10 cellular contexts compared by ENCODE assay signal in the genomic region with DNA sequence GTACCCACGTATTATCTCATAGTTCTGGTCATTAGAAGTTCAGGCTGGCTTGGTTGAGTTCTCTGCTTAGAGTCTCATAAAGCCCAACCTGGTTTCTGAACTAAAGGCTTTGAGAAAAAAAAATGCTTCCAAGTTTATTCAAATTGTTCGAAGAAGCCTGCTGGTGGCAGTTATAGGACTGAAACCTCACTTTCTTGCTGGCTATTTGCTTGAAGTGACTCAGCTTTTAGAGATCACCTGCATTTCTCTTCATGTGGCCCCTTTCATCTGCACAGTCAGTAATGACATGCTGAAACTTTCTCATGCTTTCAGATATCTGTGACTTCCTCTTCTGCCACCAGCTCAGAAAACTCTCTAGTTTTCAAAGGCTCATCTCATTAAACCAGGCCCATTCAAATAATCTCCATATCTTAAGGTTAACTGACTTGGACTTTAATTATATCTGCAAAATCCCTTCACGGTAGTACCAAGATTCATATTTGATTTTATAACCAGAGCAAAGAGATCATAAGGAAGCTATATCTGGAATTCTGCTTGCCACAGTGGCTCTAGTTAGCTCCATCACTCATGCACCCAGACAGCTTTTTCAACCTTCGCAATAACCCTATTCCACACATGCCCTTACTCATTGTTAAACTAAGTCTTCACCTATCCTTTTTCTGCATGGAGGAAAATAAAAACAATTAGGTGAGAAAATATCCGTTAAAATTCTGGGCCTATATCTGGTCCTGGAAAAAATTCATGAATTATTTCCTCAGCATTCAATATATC.
DNase-seq lines count a peak whose midpoint lies in the region; ATAC-seq and TF ChIP-seq lines count a peak whose summit lies in the region.
"Had no signal": no experiment of that assay in that cellular context is flagged by ENCODE, and none has a peak within 500 bp of the region (broad histone marks: within the 10 kb centered on the region; RNA-seq: fewer than 3 reads in every experiment).

No MANE protein-coding gene starts in this region.

- no peak overlapping the region for H3K27ac ChIP-seq in right atrium auricular region
- no peak overlapping the region for H3K27ac ChIP-seq in heart left ventricle
- H3K27ac ChIP-seq: thoracic aorta had no signal

- H3K9me3 ChIP-seq in right atrium auricular region (no peaks in the 10 kb centered on the region), heart left ventricle (no peaks in the 10 kb centered on the region)
- H3K9me3 ChIP-seq: thoracic aorta had no signal

- peaks cover 13% of the 10 kb centered on the region for H3K36me3 Mint-ChIP-seq in activated T-helper 2 cell treated with anti-CD3 and anti-CD28 coated beads, Interferon-gamma antibody, Interleukin-2, Interleukin-4, amounts not matched to agents 10 μg/mL and 5 μg/mL and 100 μg/mL, durations not matched to agents 14 hours and 24 hours and 36 hours (ENCODE audit: low read depth)

- no peaks in the 10 kb centered on the region for H3K27me3 Mint-ChIP-seq in activated T-helper 2 cell treated with anti-CD3 and anti-CD28 coated beads, Interferon-gamma antibody, Interleukin-2, Interleukin-4, amounts not matched to agents 10 μg/mL and 5 μg/mL and 100 μg/mL, durations not matched to agents 14 hours and 24 hours and 36 hours (ENCODE audit: low read depth)
- H3K27me3 Mint-ChIP-seq: dendritic cell treated with granulocyte-macrophage colony-stimulating factor and Interleukin-4, amounts not matched to agents 40 ng/mL and 50 ng/mL, for 4 days had no signal

- H3K9me3 Mint-ChIP-seq in activated T-helper 2 cell treated with anti-CD3 and anti-CD28 coated beads, Interferon-gamma antibody, Interleukin-2, Interleukin-4, amounts not matched to agents 10 μg/mL and 5 μg/mL and 100 μg/mL, durations not matched to agents 14 hours and 24 hours and 36 hours, result no peaks in the 10 kb centered on the region
- H3K9me3 Mint-ChIP-seq: dendritic cell treated with granulocyte-macrophage colony-stimulating factor and Interleukin-4, amounts not matched to agents 40 ng/mL and 50 ng/mL, for 4 days had no signal

- peak overlapping the region; percentile 38 for H3K27ac Mint-ChIP-seq in activated T-helper 2 cell treated with anti-CD3 and anti-CD28 coated beads, Interferon-gamma antibody, Interleukin-2, Interleukin-4, amounts not matched to agents 10 μg/mL and 5 μg/mL and 100 μg/mL, durations not matched to agents 14 hours and 24 hours and 36 hours
- H3K27ac Mint-ChIP-seq: dendritic cell treated with granulocyte-macrophage colony-stimulating factor and Interleukin-4, amounts not matched to agents 40 ng/mL and 50 ng/mL, for 4 days had no signal

- H3K4me1 ChIP-seq in right atrium auricular region (no peaks in the 10 kb centered on the region), heart left ventricle (peaks cover 0 to 11% (median 0%) of the 10 kb centered on the region in 12 donors)

- H3K4me3 ChIP-seq in right atrium auricular region, result no peak overlapping the region
- no peak overlapping the region for H3K4me3 ChIP-seq in heart left ventricle
- H3K4me3 ChIP-seq: thoracic aorta had no signal

- peak; percentile 89 for ATAC-seq in GM18502 (IDR thresholded peaks at IDR 0.05; ENCODE audit: poor library complexity, unreplicated experiment)
- peak; percentile 94 for ATAC-seq in HG03342 (IDR thresholded peaks at IDR 0.05; ENCODE audit: unreplicated experiment)
- no peak for ATAC-seq in heart left ventricle

- no peak for TF ChIP-seq POLR2A in heart left ventricle (IDR thresholded peaks at IDR 0.05)

- 75 to 77% (median 76%) methylated on average over 5 of the region's 5 CpGs for WGBS in heart left ventricle, 4 donors

- no peak overlapping the region for H3K4me3 Mint-ChIP-seq in activated T-helper 2 cell treated with anti-CD3 and anti-CD28 coated beads, Interferon-gamma antibody, Interleukin-2, Interleukin-4, amounts not matched to agents 10 μg/mL and 5 μg/mL and 100 μg/mL, durations not matched to agents 14 hours and 24 hours and 36 hours (ENCODE audit: low read depth)
- H3K4me3 Mint-ChIP-seq: dendritic cell treated with granulocyte-macrophage colony-stimulating factor and Interleukin-4, amounts not matched to agents 40 ng/mL and 50 ng/mL, for 4 days had no signal

- TF ChIP-seq CTCF in GM20000 (IDR thresholded peaks at IDR 0.05; ENCODE audit: extremely low read depth, missing control alignments) (no peak), right atrium auricular region (IDR thresholded peaks at IDR 0.05) (no peak), heart left ventricle (IDR thresholded peaks at IDR 0.05) (no peak)

- no peaks in the 10 kb centered on the region for H3K36me3 ChIP-seq in right atrium auricular region
- H3K36me3 ChIP-seq in heart left ventricle, result no peaks in the 10 kb centered on the region
- H3K36me3 ChIP-seq: thoracic aorta had no signal

- DNase-seq in GM20000 (ENCODE audit: low spot score) (peak; percentile 66), NCI-H2081 (lab: John Stamatoyannopoulos, UW) (no peak), iPS-NIHi11 (ENCODE audit: low spot score) (no peak), right atrium auricular region (ENCODE audit: low spot score) (no peak), heart left ventricle (no peak)
- DNase-seq in activated T-helper 2 cell treated with anti-CD3 and anti-CD28 coated beads, Interferon-gamma antibody, Interleukin-2, Interleukin-4, amounts not matched to agents 10 μg/mL and 5 μg/mL and 100 μg/mL, durations not matched to agents 14 hours and 24 hours and 36 hours (ENCODE audit: low spot score), result peak; percentile 9

- H3K27me3 ChIP-seq in right atrium auricular region (no peaks in the 10 kb centered on the region), heart left ventricle (no peaks in the 10 kb centered on the region)

- intact Hi-C loops in activated T-helper 2 cell treated with anti-CD3 and anti-CD28 coated beads, Interferon-gamma antibody, Interleukin-2, Interleukin-4, amounts not matched to agents 10 μg/mL and 5 μg/mL and 100 μg/mL, durations not matched to agents 14 hours and 24 hours and 36 hours (cut with micrococcal nuclease), result loop anchor here (1.0 kb wide), 1 partner anchor 31 kb away; no protein-coding TSS in a partner anchor
- intact Hi-C loops in heart left ventricle (cut with DNase I), result no loop called here

- peaks cover 44% of the 10 kb centered on the region for H3K4me1 Mint-ChIP-seq in activated T-helper 2 cell treated with anti-CD3 and anti-CD28 coated beads, Interferon-gamma antibody, Interleukin-2, Interleukin-4, amounts not matched to agents 10 μg/mL and 5 μg/mL and 100 μg/mL, durations not matched to agents 14 hours and 24 hours and 36 hours (ENCODE audit: low read depth)

Comparison
In these comparisons a context has a peak if more than half of its experiments do, and no peak if none do; other contexts are left out.
1. ATAC-seq: peak in GM18502 (single experiment) and HG03342 (single experiment); none in heart left ventricle (0 of 4).
2. DNase-seq: peak in GM20000 (single experiment) and activated T-helper 2 cell treated with anti-CD3 and anti-CD28 coated beads, Interferon-gamma antibody, Interleukin-2, Interleukin-4, amounts not matched to agents 10 μg/mL and 5 μg/mL and 100 μg/mL, durations not matched to agents 14 hours and 24 hours and 36 hours (single experiment); none in NCI-H2081 (0 of 2), iPS-NIHi11 (single experiment), right atrium auricular region (single experiment) and heart left ventricle (0 of 5).